7 cellular contexts compared by ENCODE assay signal in the genomic region with DNA sequence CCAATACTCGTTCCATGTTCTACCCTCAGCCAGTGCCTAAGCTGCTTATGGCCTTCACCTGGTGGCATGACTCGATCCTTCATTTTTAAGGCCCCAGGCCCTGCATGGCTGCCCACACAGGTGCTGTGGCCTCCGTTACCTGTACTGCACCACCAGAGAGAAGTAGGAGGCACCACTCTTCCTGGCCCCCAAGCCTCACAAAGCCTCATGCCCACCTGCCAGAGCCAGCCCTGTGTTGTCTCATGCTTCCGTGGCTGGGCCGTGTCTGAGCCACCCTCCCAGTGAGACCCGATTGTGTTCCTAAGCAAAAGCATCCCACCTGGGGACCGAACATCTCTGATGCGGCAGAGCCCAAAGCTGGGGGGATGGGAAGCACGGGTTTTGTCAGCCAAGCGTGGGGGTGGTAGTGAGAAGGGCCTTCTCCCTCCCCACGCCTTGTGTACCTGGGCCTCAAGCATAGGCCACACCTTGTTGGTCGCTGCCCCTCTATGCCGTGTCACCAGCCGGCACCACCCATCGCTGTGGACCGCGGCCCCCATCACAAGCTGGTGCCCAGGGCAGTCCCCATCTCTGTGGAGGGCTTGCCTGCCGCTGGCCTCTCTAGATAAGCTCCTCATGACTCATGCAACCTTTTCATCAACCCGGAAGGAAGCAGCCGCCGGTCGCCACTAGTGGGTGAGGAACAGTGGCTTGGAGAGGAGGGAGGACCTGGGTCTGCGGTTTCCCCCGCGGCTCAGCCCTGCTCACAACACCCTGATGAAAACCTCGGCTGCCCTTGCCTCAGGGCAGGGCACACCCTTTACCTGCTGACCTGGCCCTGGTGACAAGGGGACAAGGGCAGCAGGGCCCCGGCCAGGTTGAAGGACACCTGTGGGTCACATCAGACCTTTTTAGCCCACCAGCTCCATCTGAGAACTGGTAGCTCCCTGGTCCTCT. TPM values are rescaled to one million over a fixed set of nuclear protein-coding genes. Genes with fewer than 3 reads are reported as not detected.
DNase-seq lines count a peak whose midpoint lies in the region; ATAC-seq and TF ChIP-seq lines count a peak whose summit lies in the region.

No MANE protein-coding gene starts in this region.

- H3K4me3 ChIP-seq in epithelial cell of esophagus (ENCODE audit: low read length) (peak overlapping the region; percentile 14), subcutaneous abdominal adipose tissue (ENCODE audit: low read depth in 1 of 5, low read length in 5 of 5) (peak overlapping the region; percentile 37 to 77 (median 53))

- no peaks in the 10 kb centered on the region for H3K27me3 Mint-ChIP-seq in natural killer cell treated with Interleukin-12 subunit alpha and Interleukin-12 subunit beta and Interleukin-15 and Interleukin-18, amount 100 ng/mL, for 72 hours

- peak overlapping the region in 4 of 5 donors; percentile 58 to 71 (median 66) for H3K9ac ChIP-seq in subcutaneous abdominal adipose tissue (ENCODE audit: low read length in 5 of 5)

- no peaks in the 10 kb centered on the region for H3K9me3 Mint-ChIP-seq in natural killer cell treated with Interleukin-12 subunit alpha and Interleukin-12 subunit beta and Interleukin-15 and Interleukin-18, amount 100 ng/mL, for 72 hours

- TF ChIP-seq CTCF in epithelial cell of esophagus (IDR thresholded peaks at IDR 0.05; ENCODE audit: insufficient read depth, low read depth, low read length, missing control alignments) = no peak

- H3K9me3 ChIP-seq in subcutaneous abdominal adipose tissue (ENCODE audit: control insufficient read depth in 5 of 5, low read length in 5 of 5) = no peaks in the 10 kb centered on the region

- H3K27me3 ChIP-seq in subcutaneous abdominal adipose tissue (ENCODE audit: control insufficient read depth in 5 of 5, insufficient read depth in 4 of 5, low read length in 5 of 5) = no peaks in the 10 kb centered on the region

- ATAC-seq in GM18511 (IDR thresholded peaks at IDR 0.05; ENCODE audit: unreplicated experiment) = peak; percentile 50
- peak; percentile 32 for ATAC-seq in HG02852 (IDR thresholded peaks at IDR 0.05; ENCODE audit: unreplicated experiment)
- ATAC-seq in natural killer cell treated with Interleukin-12 subunit alpha and Interleukin-12 subunit beta and Interleukin-15 and Interleukin-18, amount 100 ng/mL, for 72 hours = peak; percentile 71 to 78

- peak overlapping the region; percentile 97 for H3K4me3 Mint-ChIP-seq in natural killer cell treated with Interleukin-12 subunit alpha and Interleukin-12 subunit beta and Interleukin-15 and Interleukin-18, amount 100 ng/mL, for 72 hours

- no peaks in the 10 kb centered on the region for H3K36me3 Mint-ChIP-seq in natural killer cell treated with Interleukin-12 subunit alpha and Interleukin-12 subunit beta and Interleukin-15 and Interleukin-18, amount 100 ng/mL, for 72 hours

- peak overlapping the region; percentile 72 for H3K27ac ChIP-seq in subcutaneous abdominal adipose tissue (ENCODE audit: low read depth, low read length)

- peak overlapping the region; percentile 99 for H3K27ac Mint-ChIP-seq in natural killer cell treated with Interleukin-12 subunit alpha and Interleukin-12 subunit beta and Interleukin-15 and Interleukin-18, amount 100 ng/mL, for 72 hours

- DNase-seq in NK-92 treated with Interleukin-12 subunit alpha and Interleukin-12 subunit beta, amount 100 ng/mL, for 24 hours (lab: John Stamatoyannopoulos, UW) = peak; percentile 97
- DNase-seq in activated CD8-positive, alpha-beta memory T cell treated with anti-CD3 and anti-CD28 coated beads for 24 hours = peak; percentile 93
- peak; percentile 73 for DNase-seq in epithelial cell of esophagus (ENCODE audit: low read depth)
- peak; percentile 98 for DNase-seq in natural killer cell treated with Interleukin-12 subunit alpha and Interleukin-12 subunit beta and Interleukin-15 and Interleukin-18, amount 100 ng/mL, for 72 hours (ENCODE audit: low spot score)

- H3K4me1 ChIP-seq in subcutaneous abdominal adipose tissue (ENCODE audit: control insufficient read depth in 5 of 5, insufficient read depth in 5 of 5, low read length in 5 of 5) = peaks cover 8 to 68% (median 62%) of the 10 kb centered on the region in 5 donors

- no peaks in the 10 kb centered on the region for H3K36me3 ChIP-seq in subcutaneous abdominal adipose tissue (ENCODE audit: control insufficient read depth in 5 of 5, insufficient read depth in 5 of 5, low read length in 5 of 5)

- peaks cover 56 to 73% of the 10 kb centered on the region in 2 donors for H3K4me1 Mint-ChIP-seq in natural killer cell treated with Interleukin-12 subunit alpha and Interleukin-12 subunit beta and Interleukin-15 and Interleukin-18, amount 100 ng/mL, for 72 hours (ENCODE audit: low read depth in 2 of 2)

RNA-seq across cellular contexts. Expression of gene RNPEPL1, which starts 2.7 kb away (rescaled TPM):
- total RNA-seq in natural killer cell treated with Interleukin-12 subunit alpha and Interleukin-12 subunit beta and Interleukin-15 and Interleukin-18, amount 100 ng/mL, for 72 hours = 10 to 100 TPM; 60.9 to 67.6 TPM

RNA-seq across cellular contexts. Expression of gene DUSP28, which starts 5.4 kb away (rescaled TPM):
- 1 to 10 TPM; 6.1 to 6.3 TPM for total RNA-seq in natural killer cell treated with Interleukin-12 subunit alpha and Interleukin-12 subunit beta and Interleukin-15 and Interleukin-18, amount 100 ng/mL, for 72 hours

RNA-seq across cellular contexts. Expression of gene ANKMY1, which starts 7.7 kb away (rescaled TPM):
- 10 to 100 TPM; 13.0 to 40.9 TPM for total RNA-seq in natural killer cell treated with Interleukin-12 subunit alpha and Interleukin-12 subunit beta and Interleukin-15 and Interleukin-18, amount 100 ng/mL, for 72 hours

RNA-seq across cellular contexts. Expression of gene CAPN10, which starts 21.0 kb away (rescaled TPM):
- total RNA-seq in natural killer cell treated with Interleukin-12 subunit alpha and Interleukin-12 subunit beta and Interleukin-15 and Interleukin-18, amount 100 ng/mL, for 72 hours = 10 to 100 TPM; 50.4 to 73.9 TPM

RNA-seq across cellular contexts. Expression of gene GPR35, which starts 59.7 kb away (rescaled TPM):
- total RNA-seq in natural killer cell treated with Interleukin-12 subunit alpha and Interleukin-12 subunit beta and Interleukin-15 and Interleukin-18, amount 100 ng/mL, for 72 hours = 1 to 10 TPM; 5.9 to 7.6 TPM

Comparison
In these comparisons a context has a peak if more than half of its experiments do, and no peak if none do; other contexts are left out.
1. Peak in every context shown above with its lines: DNase-seq, ATAC-seq, H3K4me3 ChIP-seq and H3K27ac ChIP-seq.